Comparison of ENCODE assay signal across 1 cellular context in the genomic region with DNA sequence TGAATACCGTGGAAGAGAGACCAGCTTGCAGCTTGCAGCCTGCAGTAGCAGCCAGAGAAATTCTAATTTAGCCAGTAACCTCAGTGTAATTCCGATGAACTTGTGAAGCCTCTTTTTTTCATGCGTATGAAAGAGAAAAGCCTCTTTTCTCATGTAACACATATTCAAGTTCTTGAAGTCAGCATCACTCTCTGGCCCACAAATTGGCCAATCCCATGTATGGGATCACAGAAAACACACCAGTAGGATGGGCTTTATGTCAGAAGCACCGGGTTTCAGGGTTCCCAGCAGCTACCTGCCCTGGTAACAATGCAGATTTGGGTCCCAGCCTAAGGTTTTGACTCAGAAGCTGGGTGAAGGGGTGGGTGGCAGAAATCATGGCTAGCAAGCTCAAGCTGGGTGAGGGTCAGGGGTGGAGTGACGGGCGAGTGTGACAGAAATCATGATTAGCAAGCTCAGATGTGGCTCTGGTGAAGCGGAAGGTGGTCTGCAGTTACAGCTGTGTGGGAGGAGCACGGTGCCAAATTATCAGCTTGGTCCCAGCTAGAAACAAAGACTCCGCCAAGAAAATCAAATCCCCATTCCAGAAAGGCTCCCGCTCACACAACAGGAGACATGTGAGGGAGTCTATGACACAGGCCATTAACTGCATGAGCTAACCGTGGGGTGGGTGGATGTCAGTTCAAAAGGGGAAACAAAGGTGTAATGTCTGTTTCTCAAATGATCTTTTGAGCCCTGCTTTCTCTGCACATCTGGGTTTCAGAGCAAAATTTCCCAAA.
TF ChIP-seq lines count a peak whose summit lies in the region.

No MANE protein-coding gene starts in this region.

TF ChIP-seq in SK-N-SH treated with all-trans-retinoic acid at 6 μM for 48 hours, 23 proteins besides CTCF, POLR2A, EP300 and RAD21 (continued from another document):
- TF ChIP-seq, protein P1, sequence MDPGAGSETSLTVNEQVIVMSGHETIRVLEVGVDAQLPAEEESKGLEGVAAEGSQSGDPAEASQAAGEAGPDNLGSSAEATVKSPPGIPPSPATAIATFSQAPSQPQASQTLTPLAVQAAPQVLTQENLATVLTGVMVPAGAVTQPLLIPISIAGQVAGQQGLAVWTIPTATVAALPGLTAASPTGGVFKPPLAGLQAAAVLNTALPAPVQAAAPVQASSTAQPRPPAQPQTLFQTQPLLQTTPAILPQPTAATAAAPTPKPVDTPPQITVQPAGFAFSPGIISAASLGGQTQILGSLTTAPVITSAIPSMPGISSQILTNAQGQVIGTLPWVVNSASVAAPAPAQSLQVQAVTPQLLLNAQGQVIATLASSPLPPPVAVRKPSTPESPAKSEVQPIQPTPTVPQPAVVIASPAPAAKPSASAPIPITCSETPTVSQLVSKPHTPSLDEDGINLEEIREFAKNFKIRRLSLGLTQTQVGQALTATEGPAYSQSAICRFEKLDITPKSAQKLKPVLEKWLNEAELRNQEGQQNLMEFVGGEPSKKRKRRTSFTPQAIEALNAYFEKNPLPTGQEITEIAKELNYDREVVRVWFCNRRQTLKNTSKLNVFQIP (CRISPR knock-in tag; IDR thresholded peaks at IDR 0.05; ENCODE audit: borderline replicate concordance, low read depth): no peak
- TF ChIP-seq ARNTL (CRISPR knock-in tag; IDR thresholded peaks at IDR 0.05; ENCODE audit: borderline replicate concordance, low read depth) (no peak), CSDC2 (CRISPR knock-in tag; IDR thresholded peaks at IDR 0.05) (no peak), ESRRG (CRISPR knock-in tag; IDR thresholded peaks at IDR 0.05) (no peak), RARB (CRISPR knock-in tag; IDR thresholded peaks at IDR 0.05) (no peak)
